In genomic region chr7:90391488-90391887, GRCh38 we compare ENCODE assay signal across 28 cellular contexts.
"Had no signal": no experiment of that assay in that cellular context is flagged by ENCODE, and none has a peak within 500 bp of the region (broad histone marks: within the 10 kb centered on the region; RNA-seq: fewer than 3 reads in every experiment).

No MANE protein-coding gene starts in this region.

- H3K9me3 ChIP-seq: left lung, lower lobe of right lung, pancreas, prostate gland, suprapubic skin, thoracic aorta, tibial artery, vagina had no signal

- H3K27ac ChIP-seq: left lung, lower lobe of right lung, pancreas, prostate gland, skin epidermis, suprapubic skin, thoracic aorta, tibial artery, vagina had no signal

- H3K9me3 Mint-ChIP-seq: natural killer cell treated with Interleukin-12 subunit alpha and Interleukin-12 subunit beta and Interleukin-15 and Interleukin-18, amount 100 ng/mL, for 72 hours; type B pancreatic cell had no signal

- H3K4me3 Mint-ChIP-seq: immature natural killer cell; natural killer cell treated with Interleukin-12 subunit alpha and Interleukin-12 subunit beta and Interleukin-15 and Interleukin-18, amount 100 ng/mL, for 72 hours; stimulated activated naive CD8-positive, alpha-beta T cell treated with anti-CD3 and anti-CD28 coated beads, Interleukin-15, Interleukin-2, amounts not matched to agents 100 ng/mL and 50 ng/mL, for 24 hours; type B pancreatic cell had no signal

- H3K27me3 ChIP-seq: left lung, pancreas, suprapubic skin, tibial artery, vagina had no signal

- DNase-seq: hypothalamus; immature natural killer cell; kidney; left colon; left lung; lower lobe of right lung; mammary epithelial cell; mesenchymal stem cell; pancreas; posterior cingulate gyrus; retina; right cardiac atrium; stimulated activated CD4-positive, alpha-beta T cell treated with anti-CD3 and anti-CD28 coated beads, Interleukin-12 subunit alpha, Interleukin-12 subunit beta, amount 100 ng/mL, for 4 hours; stimulated activated CD4-positive, alpha-beta T cell treated with anti-CD3 and anti-CD28 coated beads, Interleukin-15, amount 100 ng/mL, for 24 hours; stimulated activated CD4-positive, alpha-beta T cell treated with anti-CD3 and anti-CD28 coated beads, Interleukin-2, amount 100 ng/mL, for 24 hours; stimulated activated CD4-positive, alpha-beta T cell treated with anti-CD3 and anti-CD28 coated beads, Interleukin-4, amount 100 ng/mL, for 1 hour; stimulated activated naive CD4-positive, alpha-beta T cell; tibial artery had no signal

- H3K4me1 ChIP-seq: left lung, lower lobe of right lung, pancreas, prostate gland, suprapubic skin, tibial artery, vagina had no signal

- H3K36me3 Mint-ChIP-seq: type B pancreatic cell had no signal

- ATAC-seq: left colon; left lung; lower lobe of right lung; natural killer cell treated with Interleukin-12 subunit alpha and Interleukin-12 subunit beta and Interleukin-15 and Interleukin-18, amount 100 ng/mL, for 72 hours; pancreas; right cardiac atrium; sciatic nerve had no signal

- H3K27ac Mint-ChIP-seq: immature natural killer cell; natural killer cell treated with Interleukin-12 subunit alpha and Interleukin-12 subunit beta and Interleukin-15 and Interleukin-18, amount 100 ng/mL, for 72 hours; stimulated activated naive CD8-positive, alpha-beta T cell treated with anti-CD3 and anti-CD28 coated beads, Interleukin-15, Interleukin-2, amounts not matched to agents 100 ng/mL and 50 ng/mL, for 24 hours; type B pancreatic cell had no signal

- H3K36me3 ChIP-seq: pancreas, prostate gland, suprapubic skin, thoracic aorta had no signal

- FAIRE-seq: islet of Langerhans, kidney, pancreas had no signal

- H3K4me3 ChIP-seq: left lung, lower lobe of right lung, pancreas, prostate gland, skin epidermis, suprapubic skin, thoracic aorta, tibial artery, vagina had no signal

- H3K27me3 Mint-ChIP-seq: natural killer cell treated with Interleukin-12 subunit alpha and Interleukin-12 subunit beta and Interleukin-15 and Interleukin-18, amount 100 ng/mL, for 72 hours; stimulated activated naive CD8-positive, alpha-beta T cell treated with anti-CD3 and anti-CD28 coated beads, Interleukin-15, Interleukin-2, amounts not matched to agents 100 ng/mL and 50 ng/mL, for 24 hours; type B pancreatic cell had no signal

- H3K4me1 Mint-ChIP-seq: immature natural killer cell had no signal
